Comparison of ENCODE assay signal across 10 cellular contexts in the genomic region with DNA sequence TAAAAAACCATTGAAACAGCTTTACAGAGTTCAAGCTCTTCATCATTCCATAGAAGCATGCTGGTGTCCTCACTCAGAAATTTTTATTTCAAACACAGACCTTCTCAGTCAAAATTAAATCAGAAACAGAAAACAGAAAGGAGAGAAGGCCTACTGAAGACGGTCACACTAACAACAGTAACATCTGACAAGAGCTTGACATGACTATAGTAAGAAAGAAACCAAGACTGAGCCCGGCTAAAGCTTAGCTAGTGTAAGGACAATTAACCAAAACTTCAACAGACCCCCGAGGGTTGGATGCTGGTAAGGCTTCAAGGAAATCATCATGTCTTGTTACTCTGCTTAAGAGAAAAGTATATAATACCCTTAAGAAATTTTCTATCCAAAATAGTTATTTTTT. TPM values are rescaled to one million over a fixed set of nuclear protein-coding genes. Genes with fewer than 3 reads are reported as not detected.
A peak's percentile ranks its signal among the peaks of the same experiment; 100 is the strongest.
DNase-seq lines count a peak whose midpoint lies in the region; ATAC-seq lines count a peak whose summit lies in the region.
"Had no signal": no experiment of that assay in that cellular context is flagged by ENCODE, and none has a peak within 500 bp of the region (broad histone marks: within the 10 kb centered on the region; RNA-seq: fewer than 3 reads in every experiment).

No MANE protein-coding gene starts in this region.

- peak overlapping the region in 2 of 5 donors; percentile 31 to 44 for H3K4me3 Mint-ChIP-seq in immature natural killer cell
- H3K4me3 Mint-ChIP-seq: brain had no signal

- H3K27ac Mint-ChIP-seq in immature natural killer cell, result peak overlapping the region in 5 of 6 donors; percentile 16 to 75 (median 39)

- no peaks in the 10 kb centered on the region for H3K9me3 Mint-ChIP-seq in immature natural killer cell
- H3K9me3 Mint-ChIP-seq: brain had no signal

- no peaks in the 10 kb centered on the region for H3K36me3 Mint-ChIP-seq in immature natural killer cell
- H3K36me3 Mint-ChIP-seq: brain had no signal

- DNase-seq in immature natural killer cell (no peak), NCI-H2227 treated with DMSO at 0.1 percent for 48 hours (lab: John Stamatoyannopoulos, UW) (no peak), GDM1 (lab: John Stamatoyannopoulos, UW) (no peak), H7 (no peak)
- no peak for DNase-seq in activated CD4-positive, CD25-positive, alpha-beta regulatory T cell treated with anti-CD3 and anti-CD28 coated beads, Interleukin-2, amount 50 U/mL, for 72 hours
- DNase-seq: KG1 had no signal

- no peak overlapping the region for H3K4me3 ChIP-seq in H7 (ENCODE audit: insufficient read depth, low read depth, low read length)

- H3K27me3 Mint-ChIP-seq in immature natural killer cell (ENCODE audit: low read depth in 3 of 3), result no peaks in the 10 kb centered on the region
- H3K27me3 Mint-ChIP-seq: brain had no signal

- peaks cover 87 to 96% of the 10 kb centered on the region in 2 donors for H3K4me1 Mint-ChIP-seq in immature natural killer cell

- no peaks in the 10 kb centered on the region for H3K27me3 ChIP-seq in H7 (ENCODE audit: control insufficient read depth, insufficient read depth, low read length)

- no peaks in the 10 kb centered on the region for H3K36me3 ChIP-seq in H7 (replicated peaks; ENCODE audit: control insufficient read depth, insufficient read depth, low read length)

- ATAC-seq in GM18519 (IDR thresholded peaks at IDR 0.05; ENCODE audit: low FRiP score, unreplicated experiment) (peak; percentile 41), GM21390 (IDR thresholded peaks at IDR 0.05; ENCODE audit: unreplicated experiment) (peak; percentile 73), HG03108 (IDR thresholded peaks at IDR 0.05; ENCODE audit: unreplicated experiment) (peak; percentile 36)

RNA-seq across cellular contexts. Expression of a gene that starts 38.6 kb away (rescaled TPM):
- polyA plus RNA-seq in immature natural killer cell, result 100 to 1,000 TPM; 153 to 200 (median 197) TPM
- total RNA-seq in H7 (2014; rRNA removed; shearing (Covaris generic)), result 70.0 and 70.4 TPM in 2 replicates
